Comparison of ENCODE assay signal across 19 cellular contexts in the genomic region with DNA sequence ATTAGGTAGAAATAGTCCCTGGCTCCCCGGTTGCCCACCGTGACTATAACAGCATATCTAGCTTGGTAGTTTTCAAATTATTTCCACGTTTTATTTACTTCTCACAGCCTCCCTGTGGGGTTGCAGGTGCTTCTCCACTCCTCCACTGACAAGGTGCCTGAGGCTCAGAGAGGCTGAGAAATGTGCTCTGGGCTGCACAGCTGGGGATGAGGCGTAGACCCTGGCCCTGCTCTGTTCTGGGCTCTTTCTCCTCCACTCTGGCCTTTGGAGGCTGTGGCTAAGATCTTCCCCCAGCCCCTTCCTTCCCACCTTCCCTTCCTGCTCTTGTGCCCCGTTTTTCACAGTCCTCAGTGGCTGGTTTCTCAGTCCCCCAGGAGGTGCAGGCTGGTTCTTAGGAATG.
"Had no signal": no experiment of that assay in that cellular context is flagged by ENCODE, and none has a peak within 500 bp of the region (broad histone marks: within the 10 kb centered on the region; RNA-seq: fewer than 3 reads in every experiment).

No MANE protein-coding gene starts in this region.

- H3K27me3 ChIP-seq: colonic mucosa, gastrocnemius medialis, upper lobe of left lung had no signal

- H3K4me1 ChIP-seq: colonic mucosa, psoas muscle had no signal

- H3K9me3 ChIP-seq: colonic mucosa, gastrocnemius medialis, thoracic aorta had no signal

- H3K4me3 Mint-ChIP-seq: brain, nephron progenitor cell had no signal

- H3K36me3 ChIP-seq: colonic mucosa, gastrocnemius medialis, lower lobe of right lung, thoracic aorta had no signal

- DNase-seq: activated CD4-positive, alpha-beta T cell treated with anti-CD3 and anti-CD28 coated beads, Interleukin-2, amount 50 U/mL, for 1 hour; activated CD4-positive, CD25-positive, alpha-beta regulatory T cell treated with anti-CD3 and anti-CD28 coated beads, Interleukin-2, amount 50 U/mL, for 72 hours; activated gamma-delta T cell treated with Interleukin-2 at 50 U/mL for 16 hours; central memory CD4-positive, alpha-beta T cell; colonic mucosa; effector CD4-positive, alpha-beta T cell; gastrocnemius medialis; head of caudate nucleus; lower lobe of right lung; nephron progenitor cell; right cardiac atrium; stimulated activated CD4-positive, alpha-beta T cell treated with anti-CD3 and anti-CD28 coated beads, Interleukin-15, amount 100 ng/mL, for 24 hours; stimulated activated CD4-positive, alpha-beta T cell treated with anti-CD3 and anti-CD28 coated beads, Interleukin-4, amount 100 ng/mL, for 1 hour; upper lobe of left lung had no signal

- H3K27ac ChIP-seq: colonic mucosa, gastrocnemius medialis, lower lobe of right lung, psoas muscle, skin epidermis, thoracic aorta, upper lobe of left lung had no signal

- H3K4me3 ChIP-seq: colonic mucosa, gastrocnemius medialis, lower lobe of right lung, psoas muscle, skin epidermis, thoracic aorta, upper lobe of left lung had no signal

- H3K27me3 Mint-ChIP-seq: brain had no signal

- ATAC-seq: esophagus mucosa, gastrocnemius medialis, lower lobe of right lung, psoas muscle, right cardiac atrium had no signal
